15 cellular contexts compared by ENCODE assay signal in the genomic region with DNA sequence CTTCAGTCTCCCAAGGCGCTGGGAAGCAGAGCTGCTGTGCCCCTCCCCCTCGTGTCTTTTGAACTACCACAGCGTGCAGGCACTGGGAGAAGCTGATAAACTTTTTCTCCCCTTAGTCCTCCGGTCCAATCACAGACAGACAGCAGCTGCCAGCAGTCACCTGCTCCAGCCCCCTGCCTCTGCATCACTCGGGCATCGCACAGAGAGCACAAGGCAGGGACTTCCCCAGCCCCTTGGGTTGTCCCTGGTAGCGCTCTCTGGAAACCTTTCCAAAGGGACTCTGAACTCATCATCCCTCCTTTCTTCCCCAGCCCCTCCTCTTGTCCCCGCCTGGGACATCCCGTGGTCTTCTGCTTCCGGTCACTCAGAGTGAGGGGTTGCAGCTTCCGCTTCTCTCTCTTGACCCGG. TPM values are rescaled to one million over a fixed set of nuclear protein-coding genes. Genes with fewer than 3 reads are reported as not detected.
DNase-seq lines count a peak whose midpoint lies in the region; ATAC-seq, FAIRE-seq and TF ChIP-seq lines count a peak whose summit lies in the region.
"Had no signal": no experiment of that assay in that cellular context is flagged by ENCODE, and none has a peak within 500 bp of the region (broad histone marks: within the 10 kb centered on the region; RNA-seq: fewer than 3 reads in every experiment).

No MANE protein-coding gene starts in this region.

- FAIRE-seq in urothelium cell line (lab: Jason Lieb, UNC) = no peak
- FAIRE-seq: D721Med, GM12878 had no signal

- TF ChIP-seq CTCF in CD8-positive, alpha-beta T cell (IDR thresholded peaks at IDR 0.05) = no peak

- H3K36me3 ChIP-seq in CD8-positive, alpha-beta T cell (ENCODE audit: insufficient read depth, low read length) = no peaks in the 10 kb centered on the region

- peaks cover 31% of the 10 kb centered on the region for H3K4me1 Mint-ChIP-seq in CD8-positive, alpha-beta T cell (ENCODE audit: low read depth)
- H3K4me1 Mint-ChIP-seq in activated naive CD8-positive, alpha-beta T cell treated with anti-CD3 and anti-CD28 coated beads, Interleukin-2, amount 10 ng/mL, durations not matched to agents 7 days and 5 days = peaks cover 23% of the 10 kb centered on the region
- H3K4me1 Mint-ChIP-seq in naive B cell = peaks cover 20 to 31% (median 30%) of the 10 kb centered on the region in 3 donors
- peaks cover 16% of the 10 kb centered on the region for H3K4me1 Mint-ChIP-seq in activated CD4-positive, alpha-beta memory T cell treated with anti-CD3 and anti-CD28 coated beads, Interleukin-2, amount 10 ng/mL, durations not matched to agents 7 days and 5 days

- peaks cover 37% of the 10 kb centered on the region for H3K27me3 ChIP-seq in CD8-positive, alpha-beta T cell (ENCODE audit: insufficient read depth, low read length)

- H3K4me3 ChIP-seq in CD8-positive, alpha-beta T cell (ENCODE audit: low read depth, low read length) = no peak overlapping the region
- H3K4me3 ChIP-seq: GM12878 had no signal

- H3K27ac ChIP-seq in CD8-positive, alpha-beta T cell (ENCODE audit: low read depth, low read length) = no peak overlapping the region

- CTCF ChIA-PET in CD8-positive, alpha-beta T cell (lab: Charles Lee) = interaction anchor here (0.9 to 1.2 kb wide), 2 partner anchors 8 to 10 kb away, joined by 3 read pairs; no protein-coding TSS in a partner anchor
- CTCF ChIA-PET in HEK293T (lab: Yijun Ruan, JAX) = interaction anchor here (0.6 kb wide), 1 partner anchor 164 kb away, joined by 3 read pairs; no protein-coding TSS in a partner anchor
- CTCF ChIA-PET in activated CD4-positive, alpha-beta memory T cell treated with anti-CD3 and anti-CD28 coated beads, Interleukin-2, amount 10 ng/mL, durations not matched to agents 7 days and 5 days (lab: Charles Lee) = interaction anchor here (1.3 kb wide), 1 partner anchor 9 kb away, joined by 3 read pairs; no protein-coding TSS in a partner anchor

- peaks cover 68% of the 10 kb centered on the region for H3K27me3 Mint-ChIP-seq in CD8-positive, alpha-beta T cell (ENCODE audit: low read depth)
- peaks cover 92% of the 10 kb centered on the region for H3K27me3 Mint-ChIP-seq in activated naive CD8-positive, alpha-beta T cell treated with anti-CD3 and anti-CD28 coated beads, Interleukin-2, amount 10 ng/mL, durations not matched to agents 7 days and 5 days
- H3K27me3 Mint-ChIP-seq in naive B cell = peaks cover 53 to 87% (median 75%) of the 10 kb centered on the region in 3 donors
- H3K27me3 Mint-ChIP-seq in activated CD4-positive, alpha-beta memory T cell treated with anti-CD3 and anti-CD28 coated beads, Interleukin-2, amount 10 ng/mL, durations not matched to agents 7 days and 5 days = peaks cover 91% of the 10 kb centered on the region

- no peak for DNase-seq in CD8-positive, alpha-beta T cell
- DNase-seq in HEK293T (ENCODE audit: extremely low spot score) (peak; percentile 15), naive B cell (no peak), urothelium cell line (ENCODE audit: low spot score) (no peak)
- no peak for DNase-seq in activated naive CD8-positive, alpha-beta T cell treated with anti-CD3 and anti-CD28 coated beads, Interleukin-2, amount 10 ng/mL, durations not matched to agents 7 days and 5 days
- DNase-seq in activated CD4-positive, alpha-beta memory T cell treated with anti-CD3 and anti-CD28 coated beads, Interleukin-2, amount 10 ng/mL, durations not matched to agents 7 days and 5 days = no peak
- DNase-seq: caudate nucleus, left colon, NCI-H2029 treated with DMSO at 0.1 percent for 48 hours, occipital lobe, T-helper 9 cell had no signal

- peaks cover 30% of the 10 kb centered on the region for H3K4me1 ChIP-seq in CD8-positive, alpha-beta T cell (ENCODE audit: insufficient read depth, low read length)

- ATAC-seq in CD8-positive, alpha-beta T cell = no peak
- no peak for ATAC-seq in activated naive CD8-positive, alpha-beta T cell treated with anti-CD3 and anti-CD28 coated beads, Interleukin-2, amount 10 ng/mL, durations not matched to agents 7 days and 5 days (ENCODE audit: low read depth)
- no peak for ATAC-seq in naive B cell (ENCODE audit: low read depth in 2 of 2)
- no peak for ATAC-seq in HG03108 (IDR thresholded peaks at IDR 0.05; ENCODE audit: unreplicated experiment)
- ATAC-seq: left colon had no signal

- H3K4me3 Mint-ChIP-seq in CD8-positive, alpha-beta T cell = peak overlapping the region; percentile 58
- H3K4me3 Mint-ChIP-seq in activated naive CD8-positive, alpha-beta T cell treated with anti-CD3 and anti-CD28 coated beads, Interleukin-2, amount 10 ng/mL, durations not matched to agents 7 days and 5 days = peak overlapping the region; percentile 46
- H3K4me3 Mint-ChIP-seq in naive B cell = peak overlapping the region in 5 of 8 donors; percentile 20 to 83 (median 56)
- H3K4me3 Mint-ChIP-seq in activated CD4-positive, alpha-beta memory T cell treated with anti-CD3 and anti-CD28 coated beads, Interleukin-2, amount 10 ng/mL, durations not matched to agents 7 days and 5 days = no peak overlapping the region

- H3K9me3 ChIP-seq in CD8-positive, alpha-beta T cell (ENCODE audit: low read length) = no peaks in the 10 kb centered on the region

- POLR2A ChIA-PET in CD8-positive, alpha-beta T cell (lab: Charles Lee) = no interaction called here
- POLR2A ChIA-PET in HEK293T (lab: Yijun Ruan, JAX) = interaction anchor here (0.9 kb wide), 1 partner anchor 12 kb away, joined by 3 read pairs; no protein-coding TSS in a partner anchor
- POLR2A ChIA-PET in activated naive CD8-positive, alpha-beta T cell treated with anti-CD3 and anti-CD28 coated beads, Interleukin-2, amount 10 ng/mL, durations not matched to agents 7 days and 5 days (lab: Charles Lee) = interaction anchor here (1.7 kb wide), 1 partner anchor 14 kb away, joined by 6 read pairs; no protein-coding TSS in a partner anchor
- POLR2A ChIA-PET in activated CD4-positive, alpha-beta memory T cell treated with anti-CD3 and anti-CD28 coated beads, Interleukin-2, amount 10 ng/mL, durations not matched to agents 7 days and 5 days (lab: Charles Lee) = no interaction called here

- intact Hi-C loops in CD8-positive, alpha-beta T cell (cut with DNase I, micrococcal nuclease) = loop anchor here in 1 of 2 experiments (5.0 kb wide), 1 partner anchor 48 kb away; no protein-coding TSS in a partner anchor

- H3K9me3 Mint-ChIP-seq in CD8-positive, alpha-beta T cell = no peaks in the 10 kb centered on the region
- no peaks in the 10 kb centered on the region for H3K9me3 Mint-ChIP-seq in activated naive CD8-positive, alpha-beta T cell treated with anti-CD3 and anti-CD28 coated beads, Interleukin-2, amount 10 ng/mL, durations not matched to agents 7 days and 5 days
- H3K9me3 Mint-ChIP-seq in naive B cell = peaks cover 0 to 3% (median 0%) of the 10 kb centered on the region in 7 donors
- H3K9me3 Mint-ChIP-seq in activated CD4-positive, alpha-beta memory T cell treated with anti-CD3 and anti-CD28 coated beads, Interleukin-2, amount 10 ng/mL, durations not matched to agents 7 days and 5 days = no peaks in the 10 kb centered on the region

- H3K27ac Mint-ChIP-seq in CD8-positive, alpha-beta T cell = no peak overlapping the region
- H3K27ac Mint-ChIP-seq in activated naive CD8-positive, alpha-beta T cell treated with anti-CD3 and anti-CD28 coated beads, Interleukin-2, amount 10 ng/mL, durations not matched to agents 7 days and 5 days = no peak overlapping the region
- peak overlapping the region in 2 of 6 donors; percentile 44 to 84 for H3K27ac Mint-ChIP-seq in naive B cell
- H3K27ac Mint-ChIP-seq in activated CD4-positive, alpha-beta memory T cell treated with anti-CD3 and anti-CD28 coated beads, Interleukin-2, amount 10 ng/mL, durations not matched to agents 7 days and 5 days = no peak overlapping the region

- H3K36me3 Mint-ChIP-seq in CD8-positive, alpha-beta T cell = peaks cover 2% of the 10 kb centered on the region
- H3K36me3 Mint-ChIP-seq in activated naive CD8-positive, alpha-beta T cell treated with anti-CD3 and anti-CD28 coated beads, Interleukin-2, amount 10 ng/mL, durations not matched to agents 7 days and 5 days = no peaks in the 10 kb centered on the region
- H3K36me3 Mint-ChIP-seq in naive B cell = peaks cover 0 to 10% of the 10 kb centered on the region in 2 donors
- no peaks in the 10 kb centered on the region for H3K36me3 Mint-ChIP-seq in activated CD4-positive, alpha-beta memory T cell treated with anti-CD3 and anti-CD28 coated beads, Interleukin-2, amount 10 ng/mL, durations not matched to agents 7 days and 5 days (ENCODE audit: low read depth)

TF ChIP-seq in HEK293T, 16 proteins besides CTCF, POLR2A, EP300 and RAD21 (continues in another document):
- TF ChIP-seq FOXA1 (IDR thresholded peaks at IDR 0.05) = no peak
- no peak for TF ChIP-seq ZNF384 (IDR thresholded peaks at IDR 0.05)
- TF ChIP-seq ELF4 (IDR thresholded peaks at IDR 0.05) = no peak
- no peak for TF ChIP-seq CTBP1 (IDR thresholded peaks at IDR 0.05; ENCODE audit: borderline replicate concordance)
- no peak for TF ChIP-seq LEF1 (IDR thresholded peaks at IDR 0.05; ENCODE audit: borderline replicate concordance)
- no peak for TF ChIP-seq SP1 (IDR thresholded peaks at IDR 0.05)
- TF ChIP-seq BHLHE40 (IDR thresholded peaks at IDR 0.05; ENCODE audit: borderline replicate concordance) = no peak
- TF ChIP-seq NFRKB (IDR thresholded peaks at IDR 0.05) = no peak
- TF ChIP-seq ARNT (IDR thresholded peaks at IDR 0.05) = no peak

RNA-seq across cellular contexts. Expression of a gene that starts 1.4 kb away (rescaled TPM):
- total RNA-seq in CD8-positive, alpha-beta T cell = not detected
- under 1 TPM in 1 of 2 experiments, not detected in 1; 0.22 TPM for total RNA-seq in activated naive CD8-positive, alpha-beta T cell treated with anti-CD3 and anti-CD28 coated beads, Interleukin-2, amount 10 ng/mL, durations not matched to agents 7 days and 5 days
- polyA plus RNA-seq in naive B cell (ENCODE audit: low read depth in 6 of 6) = not detected
- under 1 TPM in 1 of 2 experiments, not detected in 1; 0.23 TPM for total RNA-seq in activated CD4-positive, alpha-beta memory T cell treated with anti-CD3 and anti-CD28 coated beads, Interleukin-2, amount 10 ng/mL, durations not matched to agents 7 days and 5 days
- total RNA-seq: fibroblast of lung, GM12878, occipital lobe had no signal
- polyA plus RNA-seq: fibroblast of lung, GM12878 had no signal

RNA-seq across cellular contexts. Expression of a gene that starts 55.5 kb away (rescaled TPM):
- 1 to 10 TPM; 7.4 to 9.1 TPM for total RNA-seq in CD8-positive, alpha-beta T cell
- total RNA-seq in activated naive CD8-positive, alpha-beta T cell treated with anti-CD3 and anti-CD28 coated beads, Interleukin-2, amount 10 ng/mL, durations not matched to agents 7 days and 5 days = 10 to 100 TPM in 1 of 2 experiments, 1 to 10 TPM in 1; 8.0 to 11.7 TPM
- 1 to 10 TPM in 1 of 6 donors, under 1 TPM in 3, not detected in 2; 0.34 to 1.9 (median 0.54) TPM for polyA plus RNA-seq in naive B cell (ENCODE audit: low read depth in 6 of 6)
- 1 to 10 TPM; 2.7 to 3.2 TPM for total RNA-seq in activated CD4-positive, alpha-beta memory T cell treated with anti-CD3 and anti-CD28 coated beads, Interleukin-2, amount 10 ng/mL, durations not matched to agents 7 days and 5 days

Comparison
In these comparisons a context has a peak if more than half of its experiments do, and no peak if none do; other contexts are left out.
1. POLR2A ChIA-PET loops: an anchor here in HEK293T (0.9 kb wide) and activated naive CD8-positive, alpha-beta T cell treated with anti-CD3 and anti-CD28 coated beads, Interleukin-2, amount 10 ng/mL, durations not matched to agents 7 days and 5 days (1.7 kb wide); none called in CD8-positive, alpha-beta T cell and activated CD4-positive, alpha-beta memory T cell treated with anti-CD3 and anti-CD28 coated beads, Interleukin-2, amount 10 ng/mL, durations not matched to agents 7 days and 5 days.